24 cellular contexts compared by ENCODE assay signal in genomic region chr3:22620498-22620897, GRCh38.
"Had no signal": no experiment of that assay in that cellular context is flagged by ENCODE, and none has a peak within 500 bp of the region (broad histone marks: within the 10 kb centered on the region; RNA-seq: fewer than 3 reads in every experiment).

No MANE protein-coding gene starts in this region.

- H3K9me3 ChIP-seq: ascending aorta, esophagus squamous epithelium, uterus had no signal

- H2AFZ ChIP-seq: hepatocyte had no signal

- DNase-seq: activated CD4-positive, alpha-beta memory T cell treated with anti-CD3 and anti-CD28 coated beads for 36 hours; activated CD4-positive, alpha-beta T cell treated with anti-CD3 and anti-CD28 coated beads, Interleukin-2, amount 10 ng/mL, durations not matched to agents 24 days and 14 days; activated CD4-positive, CD25-positive, alpha-beta regulatory T cell treated with anti-CD3 and anti-CD28 coated beads, Interleukin-2, amount 50 U/mL, for 72 hours; activated CD8-positive, alpha-beta memory T cell treated with anti-CD3 and anti-CD28 coated beads, Interleukin-2, amount 50 U/mL, for 48 hours; activated gamma-delta T cell; activated naive CD4-positive, alpha-beta T cell treated with anti-CD3 and anti-CD28 coated beads, Interleukin-2, amount 10 ng/mL, durations not matched to agents 7 days and 5 days; activated naive CD8-positive, alpha-beta T cell treated with anti-CD3 and anti-CD28 coated beads, Interleukin-2, amount 10 ng/mL, durations not matched to agents 7 days and 5 days; activated T-cell treated with anti-CD3 and anti-CD28 coated beads, Interleukin-2, amount 50 U/mL, for 24 hours; esophagus squamous epithelium; kidney; midbrain; naive thymus-derived CD4-positive, alpha-beta T cell; occipital lobe; right cardiac atrium; stimulated activated CD4-positive, alpha-beta T cell treated with anti-CD3 and anti-CD28 coated beads, Interleukin-2, amount 100 ng/mL, for 48 hours; stimulated activated naive CD4-positive, alpha-beta T cell treated with Interleukin-2 at 50 U/mL for 16 hours; T-helper 17 cell; T1000; uterus; WERI-Rb-1 had no signal

- H3K79me2 ChIP-seq: hepatocyte had no signal

- H3K4me2 ChIP-seq: hepatocyte, neural progenitor cell had no signal

- H3K4me1 ChIP-seq: ascending aorta, esophagus squamous epithelium, neural progenitor cell, uterus had no signal

- H3K4me3 ChIP-seq: ascending aorta, esophagus squamous epithelium, hepatocyte, neural progenitor cell, uterus had no signal

- ATAC-seq: naive thymus-derived CD4-positive, alpha-beta T cell; right cardiac atrium; T-helper 17 cell had no signal

- H3K27me3 ChIP-seq: ascending aorta, esophagus squamous epithelium, neural progenitor cell, uterus had no signal

- FAIRE-seq: frontal cortex, kidney had no signal

- H3K27ac ChIP-seq: ascending aorta, esophagus squamous epithelium, hepatocyte, neural progenitor cell, uterus, WERI-Rb-1 had no signal

- H3K36me3 ChIP-seq: ascending aorta, esophagus squamous epithelium, neural progenitor cell, uterus, WERI-Rb-1 had no signal

- H3K9ac ChIP-seq: neural progenitor cell had no signal
